ENCODE assay signal across 20 cellular contexts in the genomic region with DNA sequence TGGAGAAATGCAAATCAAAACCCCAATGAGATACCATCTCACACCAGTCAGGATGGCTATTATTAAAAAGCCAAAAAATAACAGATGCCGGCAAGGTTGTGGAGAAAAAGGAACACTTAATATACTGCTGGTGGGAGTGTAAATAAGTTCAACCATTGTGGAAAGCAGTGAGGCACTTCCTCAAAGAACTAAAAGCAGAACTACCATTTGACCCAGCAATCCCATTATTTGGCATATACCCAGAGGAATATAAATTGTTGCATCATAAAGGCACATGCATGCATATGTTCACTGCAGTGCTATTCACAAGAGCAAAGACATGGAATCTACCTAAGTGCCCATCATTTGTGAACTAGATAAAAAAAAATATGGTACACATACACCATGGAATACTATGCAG.
"Had no signal": no experiment of that assay in that cellular context is flagged by ENCODE, and none has a peak within 500 bp of the region (broad histone marks: within the 10 kb centered on the region; RNA-seq: fewer than 3 reads in every experiment).

No MANE protein-coding gene starts in this region.

- H3K4me3 ChIP-seq: lung, spleen, tibial artery, upper lobe of left lung, vagina had no signal

- H3K27me3 ChIP-seq: foreskin keratinocyte, spleen, tibial artery, upper lobe of left lung, vagina had no signal

- ATAC-seq: foreskin keratinocyte; left cardiac atrium; left ventricle myocardium superior; sciatic nerve; stimulated activated memory B cell treated with anti-CD40 and anti-IgM and Interleukin-4, amounts not matched to agents 10 μg/mL and 1 μg/mL and 100 μg/mL, for 72 hours had no signal

- H3K36me3 ChIP-seq: spleen, tibial artery, upper lobe of left lung, vagina had no signal

- H3K4me1 ChIP-seq: foreskin keratinocyte, spleen, tibial artery, upper lobe of left lung, vagina had no signal

- DNase-seq: effector CD4-positive, alpha-beta T cell; endodermal cell; erythroblast; foreskin keratinocyte; kidney; left cardiac atrium; left ventricle myocardium superior; mesendoderm; naive B cell; posterior cingulate gyrus; spleen; stimulated activated CD4-positive, alpha-beta T cell treated with anti-CD3 and anti-CD28 coated beads, Interleukin-15, amount 100 ng/mL, for 24 hours; stimulated activated CD4-positive, alpha-beta T cell treated with anti-CD3 and anti-CD28 coated beads, Interleukin-1b, Interleukin-23, amount 100 ng/mL, for 48 hours; stimulated activated CD4-positive, alpha-beta T cell treated with anti-CD3 and anti-CD28 coated beads, Interleukin-4, amount 100 ng/mL, for 24 hours; tibial artery; upper lobe of left lung had no signal

- H3K9me3 ChIP-seq: tibial artery, vagina had no signal

- H3K27ac ChIP-seq: foreskin keratinocyte, spleen, tibial artery, upper lobe of left lung, vagina had no signal
